In the genomic region with DNA sequence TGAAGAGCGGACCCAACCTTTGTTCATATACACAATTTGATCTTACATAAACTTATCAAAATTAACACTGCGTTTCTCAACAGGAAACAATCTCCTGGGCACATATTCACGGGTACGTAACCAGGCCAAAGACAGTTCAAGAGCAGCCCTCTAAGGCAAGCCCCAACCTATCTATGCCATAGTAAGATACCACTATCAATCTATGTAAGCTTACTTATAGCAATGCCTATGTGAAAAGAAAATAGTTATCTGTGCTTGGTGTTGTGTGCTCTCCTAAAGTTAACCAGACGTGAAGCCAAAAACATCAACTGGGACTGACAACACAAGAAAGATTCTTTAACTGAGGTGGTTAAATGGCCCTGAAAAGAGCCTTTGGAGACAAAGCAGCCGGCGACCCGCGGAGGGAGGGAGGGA, we compare ENCODE assay signal across 8 cellular contexts. TPM values are rescaled to one million over a fixed set of nuclear protein-coding genes. Genes with fewer than 3 reads are reported as not detected.
DNase-seq lines count a peak whose midpoint lies in the region; ATAC-seq and TF ChIP-seq lines count a peak whose summit lies in the region.

No MANE protein-coding gene starts in this region.

- peak overlapping the region; percentile 74 for H3K4me3 ChIP-seq in BLaER1
- peak overlapping the region in 1 of 2 donors; percentile 20 for H3K4me3 ChIP-seq in body of pancreas
- peak overlapping the region; percentile 57 for H3K4me3 ChIP-seq in lower lobe of right lung
- H3K4me3 ChIP-seq in tibial nerve = peak overlapping the region; percentile 25 to 51 (median 37)

- H3K4me1 ChIP-seq in BLaER1 (peaks cover 48% of the 10 kb centered on the region), body of pancreas (peaks cover 41% of the 10 kb centered on the region), lower lobe of right lung (peaks cover 27% of the 10 kb centered on the region), tibial nerve (peaks cover 3 to 30% (median 8%) of the 10 kb centered on the region in 4 donors)

- ATAC-seq in body of pancreas = no peak
- ATAC-seq in lower lobe of right lung = no peak

- H3K36me3 ChIP-seq in BLaER1 (peaks cover 10% of the 10 kb centered on the region), KOPT-K1 (ENCODE audit: insufficient read depth, low read length) (peaks cover 7% of the 10 kb centered on the region; the same call in 1 of the 2 replicates), body of pancreas (replicated peaks in 1 of 2; ENCODE audit: insufficient read depth in 1 of 2, low read depth in 2 of 2) (no peaks in the 10 kb centered on the region), lower lobe of right lung (peaks cover 5% of the 10 kb centered on the region), tibial nerve (peaks cover 0 to 13% (median 0%) of the 10 kb centered on the region in 3 donors)

- H3K9me3 ChIP-seq in BLaER1 (no peaks in the 10 kb centered on the region), KOPT-K1 (ENCODE audit: insufficient read depth, low read length, poor library complexity, severe bottlenecking) (no peaks in the 10 kb centered on the region), body of pancreas (no peaks in the 10 kb centered on the region), lower lobe of right lung (no peaks in the 10 kb centered on the region), tibial nerve (no peaks in the 10 kb centered on the region)

- H3K27ac ChIP-seq in BLaER1 (peak overlapping the region; percentile 94), KOPT-K1 (ENCODE audit: low read depth, low read length, poor library complexity, severe bottlenecking) (peak overlapping the region; percentile 92), body of pancreas (peak overlapping the region; percentile 5 to 88 (median 70)), lower lobe of right lung (peak overlapping the region; percentile 87), tibial nerve (peak overlapping the region in 3 of 4 donors; percentile 71 to 85 (median 78))

- H3K4me2 ChIP-seq in BLaER1 = peak overlapping the region; percentile 91

- TF ChIP-seq CTCF in body of pancreas (IDR thresholded peaks at IDR 0.05) = no peak
- TF ChIP-seq CTCF in lower lobe of right lung (IDR thresholded peaks at IDR 0.05) = no peak
- no peak for TF ChIP-seq CTCF in tibial nerve (IDR thresholded peaks at IDR 0.05)
- no peak for TF ChIP-seq CTCF in GM13977 (IDR thresholded peaks at IDR 0.05; ENCODE audit: extremely low read depth, insufficient read depth, missing control alignments)
- no peak for TF ChIP-seq CTCF in GM20000 (IDR thresholded peaks at IDR 0.05; ENCODE audit: extremely low read depth, missing control alignments)

- intact Hi-C loops in body of pancreas (cut with DNase I) (no loop called here), lower lobe of right lung (cut with DNase I) (no loop called here)

- in situ Hi-C loops in GM13977 (cut with MboI; ENCODE audit: low pct_unique_long_range_greater_than_20kb, low sequenced_read_pairs, unreplicated experiment) = no loop called here

- H3K9ac ChIP-seq in BLaER1 = peak overlapping the region; percentile 99

- TF ChIP-seq POLR2A in body of pancreas (IDR thresholded peaks at IDR 0.05) (peak in 1 of 3 donors; percentile 27), tibial nerve (IDR thresholded peaks at IDR 0.05) (no peak)

- DNase-seq in body of pancreas (peak in 1 of 4 donors; percentile 13), lower lobe of right lung (no peak), tibial nerve (ENCODE audit: low spot score in 2 of 2) (peak in 1 of 2 donors; percentile 5), cerebellar nuclear complex (lab: John Stamatoyannopoulos, UW) (no peak), GM13977 (ENCODE audit: low spot score) (no peak), GM20000 (ENCODE audit: low spot score) (no peak)

- 2% methylated on average over 9 of the region's 9 CpGs for WGBS in body of pancreas, 2 donors
- WGBS in tibial nerve, 2 donors = 5 to 8% methylated on average over 9 of the region's 9 CpGs

- TF ChIP-seq EP300 in tibial nerve (IDR thresholded peaks at IDR 0.05) = no peak

- no peaks in the 10 kb centered on the region for H3K27me3 ChIP-seq in BLaER1
- no peaks in the 10 kb centered on the region for H3K27me3 ChIP-seq in body of pancreas
- H3K27me3 ChIP-seq in lower lobe of right lung (ENCODE audit: low read depth) = no peaks in the 10 kb centered on the region
- no peaks in the 10 kb centered on the region for H3K27me3 ChIP-seq in tibial nerve

- H4K20me1 ChIP-seq in BLaER1 = peaks cover 49% of the 10 kb centered on the region

RNA-seq across cellular contexts. Expression of gene BOLA1, which starts 49.4 kb away (rescaled TPM):
- 10 to 100 TPM in 1 of 2 donors, 1 to 10 TPM in 1; 9.6 to 35.5 TPM for total RNA-seq in body of pancreas
- total RNA-seq in lower lobe of right lung = 11.5 TPM
- 10 to 100 TPM; 28.5 to 81.9 (median 57.8) TPM for total RNA-seq in tibial nerve
